Comparison of ENCODE assay signal across 31 cellular contexts in the genomic region with DNA sequence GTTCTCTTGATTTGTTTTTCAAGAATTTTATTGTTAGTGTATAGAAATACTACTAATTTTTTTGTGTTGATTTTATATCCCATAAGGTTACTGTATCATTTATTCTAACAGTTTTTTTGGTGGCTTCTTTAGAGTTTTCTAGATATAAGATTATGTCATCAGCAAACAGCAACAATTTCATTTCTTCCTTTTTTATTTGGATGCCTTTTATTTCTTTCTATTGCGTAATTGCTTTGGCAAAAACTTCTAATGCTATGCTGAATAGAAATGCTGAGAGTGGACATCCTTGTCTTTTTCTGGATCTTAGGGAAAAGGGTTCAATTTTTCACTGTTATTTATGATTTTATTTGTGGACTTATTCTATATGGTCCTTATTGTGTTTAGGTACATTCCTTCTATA.
"Had no signal": no experiment of that assay in that cellular context is flagged by ENCODE, and none has a peak within 500 bp of the region (broad histone marks: within the 10 kb centered on the region; RNA-seq: fewer than 3 reads in every experiment).

No MANE protein-coding gene starts in this region.

- H3K79me2 ChIP-seq: parathyroid adenoma had no signal

- DNase-seq: naive thymus-derived CD4-positive, alpha-beta T cell; natural killer cell; occipital lobe; ovary; posterior cingulate gyrus; psoas muscle; right cardiac atrium; spleen; stimulated activated CD4-positive, alpha-beta T cell treated with anti-CD3 and anti-CD28 coated beads, Interleukin-12 subunit alpha, Interleukin-12 subunit beta, amount 100 ng/mL, for 4 hours; stimulated activated CD4-positive, alpha-beta T cell treated with anti-CD3 and anti-CD28 coated beads, Interleukin-1b, Interleukin-23, amount 100 ng/mL, for 48 hours; stimulated activated CD4-positive, alpha-beta T cell treated with anti-CD3 and anti-CD28 coated beads, Interleukin-4, amount 100 ng/mL, for 1 hour; stimulated activated CD4-positive, alpha-beta T cell treated with anti-CD3 and anti-CD28 coated beads, Interleukin-4, amount 100 ng/mL, for 4 hours; stimulated activated CD8-positive, alpha-beta memory T cell treated with anti-CD3 and anti-CD28 coated beads, Interleukin-4, amount 100 ng/mL, for 48 hours; stimulated activated naive CD4-positive, alpha-beta T cell; stimulated activated naive CD8-positive, alpha-beta T cell treated with anti-CD3 and anti-CD28 coated beads, Interleukin-15, amount 100 ng/mL, for 72 hours; stimulated activated naive CD8-positive, alpha-beta T cell treated with anti-CD3 and anti-CD28 coated beads, Interleukin-15, Interleukin-2, amounts not matched to agents 100 U/mL and 50 U/mL, for 24 hours; substantia nigra; testis; tibial artery; transverse colon had no signal

- H3K9ac ChIP-seq: neural progenitor cell, parathyroid adenoma had no signal

- H3K36me3 ChIP-seq: neural progenitor cell, ovary, spleen, suprapubic skin, tibial artery, transverse colon had no signal

- H2AFZ ChIP-seq: neural progenitor cell, parathyroid adenoma had no signal

- H3K27me3 Mint-ChIP-seq: progenitor cell of endocrine pancreas; stimulated activated memory B cell treated with anti-CD40 and anti-IgM and Interleukin-4, amounts not matched to agents 10 μg/mL and 1 μg/mL and 100 μg/mL, for 72 hours; stimulated activated naive CD8-positive, alpha-beta T cell treated with anti-CD3 and anti-CD28 coated beads, Interleukin-15, amount 100 ng/mL, for 72 hours; type B pancreatic cell had no signal

- H3K27me3 ChIP-seq: neural progenitor cell, ovary, spleen, suprapubic skin, testis, tibial artery, transverse colon had no signal

- H3K27ac ChIP-seq: neural progenitor cell, ovary, parathyroid adenoma, psoas muscle, skin epidermis, spleen, suprapubic skin, testis, tibial artery, transverse colon had no signal

- H3K4me1 Mint-ChIP-seq: naive thymus-derived CD4-positive, alpha-beta T cell; natural killer cell; nephron; neural progenitor cell; stimulated activated memory B cell treated with anti-CD40 and anti-IgM and Interleukin-4, amounts not matched to agents 10 μg/mL and 1 μg/mL and 100 μg/mL, for 72 hours; stimulated activated naive CD8-positive, alpha-beta T cell treated with anti-CD3 and anti-CD28 coated beads, Interleukin-15, amount 100 ng/mL, for 72 hours had no signal

- H3K4me3 Mint-ChIP-seq: naive thymus-derived CD4-positive, alpha-beta T cell; natural killer cell; nephron; neural progenitor cell; stimulated activated memory B cell treated with anti-CD40 and anti-IgM and Interleukin-4, amounts not matched to agents 10 μg/mL and 1 μg/mL and 100 μg/mL, for 72 hours; stimulated activated naive CD8-positive, alpha-beta T cell treated with anti-CD3 and anti-CD28 coated beads, Interleukin-15, amount 100 ng/mL, for 72 hours; type B pancreatic cell had no signal

- H3K27ac Mint-ChIP-seq: naive thymus-derived CD4-positive, alpha-beta T cell; natural killer cell; nephron; neural progenitor cell; progenitor cell of endocrine pancreas; stimulated activated memory B cell treated with anti-CD40 and anti-IgM and Interleukin-4, amounts not matched to agents 10 μg/mL and 1 μg/mL and 100 μg/mL, for 72 hours; stimulated activated naive CD8-positive, alpha-beta T cell treated with anti-CD3 and anti-CD28 coated beads, Interleukin-15, amount 100 ng/mL, for 72 hours; type B pancreatic cell had no signal

- H3K9me3 ChIP-seq: ovary, suprapubic skin, testis, transverse colon had no signal

- H3K4me2 ChIP-seq: neural progenitor cell, smooth muscle cell had no signal

- H3K36me3 Mint-ChIP-seq: naive thymus-derived CD4-positive, alpha-beta T cell; natural killer cell; neural progenitor cell; stimulated activated memory B cell treated with anti-CD40 and anti-IgM and Interleukin-4, amounts not matched to agents 10 μg/mL and 1 μg/mL and 100 μg/mL, for 72 hours; type B pancreatic cell had no signal

- ATAC-seq: naive thymus-derived CD4-positive, alpha-beta T cell; natural killer cell; psoas muscle; right cardiac atrium; sciatic nerve; stimulated activated memory B cell treated with anti-CD40 and anti-IgM and Interleukin-4, amounts not matched to agents 10 μg/mL and 1 μg/mL and 100 μg/mL, for 72 hours; stimulated activated naive CD8-positive, alpha-beta T cell treated with anti-CD3 and anti-CD28 coated beads, Interleukin-15, amount 100 ng/mL, for 72 hours; stimulated activated naive CD8-positive, alpha-beta T cell treated with anti-CD3 and anti-CD28 coated beads, Interleukin-15, Interleukin-2, amounts not matched to agents 100 U/mL and 50 U/mL, for 24 hours had no signal

- H3K4me1 ChIP-seq: neural progenitor cell, parathyroid adenoma, psoas muscle, spleen, suprapubic skin, testis, tibial artery, transverse colon had no signal

- H3K4me3 ChIP-seq: neural progenitor cell, ovary, psoas muscle, skin epidermis, smooth muscle cell, spleen, suprapubic skin, testis, tibial artery, transverse colon had no signal

- FAIRE-seq: urothelium cell line had no signal
